1 cellular context compared by ENCODE assay signal in genomic region chr5:134603059-134603458, GRCh38.
TF ChIP-seq lines count a peak whose summit lies in the region.

No MANE protein-coding gene starts in this region.

TF ChIP-seq in K562, 482 proteins besides CTCF, POLR2A, EP300 and RAD21:
- TF ChIP-seq PHB2 (IDR thresholded peaks at IDR 0.05; ENCODE audit: low read depth) (no peak), CBX1 (IDR thresholded peaks at IDR 0.05; ENCODE audit: low read depth) (no peak), NFIX (CRISPR knock-in tag; IDR thresholded peaks at IDR 0.05; ENCODE audit: low read depth) (no peak), RBM39 (optimal IDR thresholded peaks at IDR 0.05; ENCODE audit: low read depth, low read length) (no peak), CAMTA2 (CRISPR knock-in tag; conservative IDR thresholded peaks at IDR 0.05) (no peak), SETDB1 (IDR thresholded peaks at IDR 0.05; ENCODE audit: low read length) (no peak), ZNF384 (IDR thresholded peaks at IDR 0.05; ENCODE audit: low read depth, low read length) (no peak), RBFOX2 (IDR thresholded peaks at IDR 0.05; ENCODE audit: low read depth, low read length) (no peak), TAF9B (IDR thresholded peaks at IDR 0.05; ENCODE audit: partially characterized antibody) (no peak), ZNF780A (CRISPR knock-in tag; IDR thresholded peaks at IDR 0.05) (no peak), ZNF133 (CRISPR knock-in tag; IDR thresholded peaks at IDR 0.05) (no peak), NFXL1 (CRISPR knock-in tag; IDR thresholded peaks at IDR 0.05) (no peak), MEIS2 (IDR thresholded peaks at IDR 0.05; ENCODE audit: partially characterized antibody) (peak; percentile 50), ZNF124 (CRISPR knock-in tag; IDR thresholded peaks at IDR 0.05) (no peak), MYNN (IDR thresholded peaks at IDR 0.05) (no peak), MYNN (CRISPR knock-in tag; IDR thresholded peaks at IDR 0.05) (no peak), HEY1 (CRISPR knock-in tag; IDR thresholded peaks at IDR 0.05; ENCODE audit: borderline replicate concordance) (no peak), GTF3C2 (IDR thresholded peaks at IDR 0.05; ENCODE audit: borderline replicate concordance, extremely low read depth, insufficient read length) (no peak), ZHX1 (conservative IDR thresholded peaks at IDR 0.05; ENCODE audit: low read length) (no peak), ZNF584 (CRISPR knock-in tag; IDR thresholded peaks at IDR 0.05; ENCODE audit: low read depth) (no peak), MEF2A (IDR thresholded peaks at IDR 0.05; ENCODE audit: control insufficient read depth, low read depth, low read length) (peak; percentile 67), FOXJ2 (tag; IDR thresholded peaks at IDR 0.05) (no peak), PKNOX1 (IDR thresholded peaks at IDR 0.05) (peak; percentile 38; the same call in 1 of the 2 replicates)
